Comparison of ENCODE assay signal across 8 cellular contexts in the genomic region with DNA sequence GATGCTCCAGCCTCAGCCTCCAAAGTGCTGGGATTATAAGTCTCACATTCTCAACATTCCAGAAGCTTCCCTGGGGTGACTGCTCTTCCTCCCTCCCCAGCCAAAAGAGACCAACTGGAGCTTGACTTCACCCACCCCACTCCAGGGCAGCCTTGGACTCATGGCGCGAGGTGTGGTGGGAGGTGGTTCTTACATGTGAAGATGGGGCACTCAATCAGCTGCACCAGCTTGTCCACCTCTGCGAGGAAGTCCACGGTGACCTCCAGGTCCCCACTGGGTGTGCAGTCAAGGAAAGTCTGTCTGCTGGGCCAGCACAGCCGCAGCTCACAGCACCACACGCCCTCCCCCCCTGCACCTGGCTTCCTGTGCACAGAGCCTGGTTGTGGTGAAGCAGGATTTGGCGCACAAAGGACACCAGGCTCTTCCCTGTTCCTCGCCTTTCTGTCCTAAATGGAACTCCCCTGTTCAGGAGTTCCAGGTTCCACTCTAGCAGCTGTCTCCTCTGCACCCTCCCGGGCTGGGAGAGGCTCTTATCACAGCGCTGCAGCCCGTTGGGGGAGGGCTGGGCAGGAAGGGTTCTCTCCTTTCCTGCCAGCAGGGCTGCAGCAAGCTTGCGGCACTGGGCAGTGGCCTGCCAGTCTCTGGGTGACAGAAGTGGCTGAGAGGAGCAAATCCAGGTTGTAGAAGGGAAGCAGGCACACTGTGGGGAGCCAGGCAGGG. TPM values are rescaled to one million over a fixed set of nuclear protein-coding genes. Genes with fewer than 3 reads are reported as not detected.
DNase-seq lines count a peak whose midpoint lies in the region.

No MANE protein-coding gene starts in this region.

- DNase-seq in GM19238 (ENCODE audit: insufficient read length, low spot score): peak; percentile 48
- peak; percentile 42 for DNase-seq in NCI-H510A treated with DMSO at 0.1 percent for 48 hours (lab: John Stamatoyannopoulos, UW)
- no peak for DNase-seq in epithelial cell of prostate (ENCODE audit: low read depth, low spot score)
- peak; percentile 51 for DNase-seq in pulmonary artery endothelial cell (ENCODE audit: low read depth, low spot score)
- DNase-seq in middle frontal gyrus (ENCODE audit: extremely low spot score, low spot score): no peak
- no peak for DNase-seq in NCI-H146 treated with DMSO at 0.1 percent for 48 hours (lab: John Stamatoyannopoulos, UW; ENCODE audit: unreplicated experiment)
- DNase-seq in activated T-cell treated with anti-CD3 and anti-CD28 coated beads for 4 hours: no peak
- DNase-seq in stimulated activated CD4-positive, alpha-beta T cell treated with anti-CD3 and anti-CD28 coated beads, Interleukin-2, amount 100 ng/mL, for 24 hours: no peak

- peak overlapping the region; percentile 68 for H3K27ac ChIP-seq in epithelial cell of prostate

RNA-seq across cellular contexts. Expression of a gene that starts 9.7 kb away (rescaled TPM):
- 6.1 and 13.0 TPM in 2 replicates for total RNA-seq in pulmonary artery endothelial cell

RNA-seq across cellular contexts. Expression of a gene that starts 49.2 kb away (rescaled TPM):
- 1.3 TPM in 2 replicates for total RNA-seq in pulmonary artery endothelial cell

Comparison
In these comparisons a context has a peak if more than half of its experiments do, and no peak if none do; other contexts are left out.
1. DNase-seq: peak in GM19238 (single experiment), NCI-H510A treated with DMSO at 0.1 percent for 48 hours (single experiment) and pulmonary artery endothelial cell (single experiment); none in epithelial cell of prostate (single experiment), middle frontal gyrus (single experiment), NCI-H146 treated with DMSO at 0.1 percent for 48 hours (single experiment), activated T-cell treated with anti-CD3 and anti-CD28 coated beads for 4 hours (single experiment) and stimulated activated CD4-positive, alpha-beta T cell treated with anti-CD3 and anti-CD28 coated beads, Interleukin-2, amount 100 ng/mL, for 24 hours (0 of 2).